9 cellular contexts compared by ENCODE assay signal in the genomic region with DNA sequence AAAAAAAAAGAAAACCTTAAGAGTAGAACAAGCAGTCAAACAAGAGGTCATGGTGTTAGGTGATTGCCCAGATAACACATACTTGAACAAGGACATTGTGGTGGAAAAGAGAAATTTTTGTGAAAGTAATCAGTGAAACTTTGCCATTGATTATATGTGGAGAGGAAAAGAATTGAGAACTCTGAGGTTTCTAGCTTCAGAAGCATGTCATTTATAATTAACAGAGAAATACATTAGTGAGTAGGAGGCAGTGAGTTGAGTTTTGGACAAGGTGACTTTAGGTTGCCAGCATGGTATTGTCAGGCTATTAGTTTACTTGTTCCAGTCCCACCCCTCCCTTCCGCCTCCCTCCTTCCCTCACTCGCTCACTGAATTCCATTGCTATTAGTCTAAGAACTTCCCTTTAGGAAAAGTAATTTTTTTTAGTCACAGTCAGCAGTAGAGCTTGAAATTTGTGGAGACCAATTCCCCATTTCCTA. TPM values are rescaled to one million over a fixed set of nuclear protein-coding genes. Genes with fewer than 3 reads are reported as not detected.
A peak's percentile ranks its signal among the peaks of the same experiment; 100 is the strongest.
DNase-seq lines count a peak whose midpoint lies in the region; ATAC-seq and TF ChIP-seq lines count a peak whose summit lies in the region.
"Had no signal": no experiment of that assay in that cellular context is flagged by ENCODE, and none has a peak within 500 bp of the region (broad histone marks: within the 10 kb centered on the region; RNA-seq: fewer than 3 reads in every experiment).

No MANE protein-coding gene starts in this region.

- ATAC-seq in GM18909 (IDR thresholded peaks at IDR 0.05; ENCODE audit: poor library complexity, unreplicated experiment), result peak; percentile 69
- no peak for ATAC-seq in HG03039 (IDR thresholded peaks at IDR 0.05; ENCODE audit: unreplicated experiment)

- no peak overlapping the region for H3K4me3 ChIP-seq in choroid plexus epithelial cell (ENCODE audit: low read depth, low read length)
- H3K4me3 ChIP-seq: heart left ventricle had no signal

- TF ChIP-seq CTCF in choroid plexus epithelial cell (conservative IDR thresholded peaks at IDR 0.05; ENCODE audit: low read depth, low read length), result no peak

- DNase-seq in HT1080 (ENCODE audit: low read depth) (peak; percentile 87), choroid plexus epithelial cell (ENCODE audit: low read depth) (peak; percentile 75), pulmonary artery endothelial cell (ENCODE audit: low read depth, low spot score) (peak; percentile 50), NCI-H2107 (lab: John Stamatoyannopoulos, UW) (no peak), NCI-H2171 (lab: John Stamatoyannopoulos, UW) (no peak), GDM1 (lab: John Stamatoyannopoulos, UW) (no peak)
- DNase-seq: heart left ventricle had no signal

RNA-seq across cellular contexts. Expression of a gene that starts 17.2 kb away (rescaled TPM):
- total RNA-seq in HT1080 (2014; rRNA removed; shearing (Covaris generic)), result 14.9 and 27.1 TPM in 2 replicates
- 38.6 and 49.6 TPM in 2 replicates for polyA plus RNA-seq in HT1080 (2015; cell fraction: cytosol; rRNA removed)
- polyA plus RNA-seq in HT1080 (2015; cell fraction: nucleus; rRNA removed), result 28.6 and 31.5 TPM in 2 replicates
- total RNA-seq in pulmonary artery endothelial cell, result 17.7 and 21.4 TPM in 2 replicates

Comparison
In these comparisons a context has a peak if more than half of its experiments do, and no peak if none do; other contexts are left out.
1. DNase-seq: peak in HT1080 (single experiment), choroid plexus epithelial cell (single experiment) and pulmonary artery endothelial cell (single experiment); none in NCI-H2107 (single experiment), NCI-H2171 (single experiment) and GDM1 (single experiment).